17 cellular contexts compared by ENCODE assay signal in the genomic region with DNA sequence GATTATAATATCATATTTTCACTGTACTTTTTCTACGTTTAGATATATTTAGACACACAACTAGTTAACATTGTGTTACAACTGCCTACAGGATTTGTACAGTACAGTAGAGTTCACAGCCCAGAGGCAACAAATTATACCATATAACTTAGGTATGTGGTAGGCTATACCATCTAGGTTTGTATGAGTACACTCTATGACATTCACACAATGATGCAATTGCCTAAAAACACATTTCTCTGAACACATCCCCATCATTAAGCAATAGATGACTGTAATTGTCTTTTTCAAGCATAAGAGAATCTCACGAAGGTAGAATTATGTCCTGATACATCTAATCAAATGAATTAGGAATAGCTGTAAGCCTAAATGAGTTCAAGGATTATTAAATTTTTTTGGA. TPM values are rescaled to one million over a fixed set of nuclear protein-coding genes. Genes with fewer than 3 reads are reported as not detected.
DNase-seq lines count a peak whose midpoint lies in the region; ATAC-seq and TF ChIP-seq lines count a peak whose summit lies in the region.
"Had no signal": no experiment of that assay in that cellular context is flagged by ENCODE, and none has a peak within 500 bp of the region (broad histone marks: within the 10 kb centered on the region; RNA-seq: fewer than 3 reads in every experiment).

No MANE protein-coding gene starts in this region.

- no peak for DNase-seq in activated CD8-positive, alpha-beta T cell treated with anti-CD3 and anti-CD28 coated beads for 36 hours
- DNase-seq in activated CD8-positive, alpha-beta T cell treated with anti-CD3 and anti-CD28 coated beads, Interleukin-2, amount 10 ng/mL, durations not matched to agents 7 days and 5 days, result no peak
- DNase-seq in GM23248, result peak; percentile 39
- DNase-seq in IMR-90, result no peak
- peak; percentile 69 for DNase-seq in epithelial cell of esophagus (ENCODE audit: low read depth)
- DNase-seq in NCI-H524 (lab: John Stamatoyannopoulos, UW), result no peak
- no peak for DNase-seq in heart right ventricle
- DNase-seq: CD8-positive, alpha-beta T cell; COR-L47; DMS153; DMS79 treated with DMSO at 0.1 percent for 48 hours; EL; GOT3; H9 had no signal

- no peak overlapping the region for H3K14ac ChIP-seq in IMR-90 (replicated peaks; ENCODE audit: low read depth, low read length)

- H3K18ac ChIP-seq in IMR-90 (ENCODE audit: low read depth, low read length), result no peak overlapping the region

- H3K9me2 ChIP-seq in GM23248 (ENCODE audit: insufficient read depth), result peaks cover 6% of the 10 kb centered on the region; the same call in 1 of the 2 replicates

- 34 to 42% methylated on average over 2 of the region's 2 CpGs for WGBS in GM23248 (ENCODE audit: low coverage in 1 of 2, low lambda C conversion rate in 2 of 2, missing lambda C conversion rate in 2 of 2), 2 experiments
- WGBS in IMR-90 (ENCODE audit: extremely low coverage in 2 of 2, insufficient read length in 1 of 2), 2 experiments, result no CpG with 5 or more reads among the region's 2 CpGs
- 74 to 83% methylated on average over 2 of the region's 2 CpGs for WGBS in heart right ventricle, 2 donors

- no peak overlapping the region for H2BK5ac ChIP-seq in IMR-90 (ENCODE audit: low read depth, low read length, poor library complexity, severe bottlenecking)

- no peak overlapping the region for H4K8ac ChIP-seq in IMR-90 (ENCODE audit: low read depth in 2 of 2, low read length in 2 of 2)

- no peaks in the 10 kb centered on the region for H3K4me1 ChIP-seq in GM23248 (ENCODE audit: insufficient read depth)
- no peaks in the 10 kb centered on the region for H3K4me1 ChIP-seq in IMR-90 (ENCODE audit: control insufficient read depth, insufficient read depth, low read length)
- no peaks in the 10 kb centered on the region for H3K4me1 ChIP-seq in heart right ventricle
- H3K4me1 ChIP-seq: A549 had no signal

- H2AFZ ChIP-seq in GM23248 (no peak overlapping the region), IMR-90 (replicated peaks; ENCODE audit: low read length, poor library complexity) (no peak overlapping the region)

- no TSS peak for BruUV-seq in IMR-90 (replicated peaks; lab: Mats Ljungman, UMichigan)

- no peaks in the 10 kb centered on the region for H3K36me3 ChIP-seq in GM23248 (ENCODE audit: low read depth)
- H3K36me3 ChIP-seq in IMR-90 (ENCODE audit: control insufficient read depth, insufficient read depth, low read length), result no peaks in the 10 kb centered on the region
- no peaks in the 10 kb centered on the region for H3K36me3 ChIP-seq in heart right ventricle

- peaks cover 3% of the 10 kb centered on the region for H3K27me3 Mint-ChIP-seq in activated CD8-positive, alpha-beta T cell treated with anti-CD3 and anti-CD28 coated beads for 36 hours
- H3K27me3 Mint-ChIP-seq in activated CD8-positive, alpha-beta T cell treated with anti-CD3 and anti-CD28 coated beads, Interleukin-2, amount 10 ng/mL, durations not matched to agents 7 days and 5 days (ENCODE audit: low read depth), result no peaks in the 10 kb centered on the region

- CTCF ChIA-PET in activated CD8-positive, alpha-beta T cell treated with anti-CD3 and anti-CD28 coated beads for 36 hours (lab: Charles Lee), result no interaction called here
- CTCF ChIA-PET in activated CD8-positive, alpha-beta T cell treated with anti-CD3 and anti-CD28 coated beads, Interleukin-2, amount 10 ng/mL, durations not matched to agents 7 days and 5 days (lab: Charles Lee), result no interaction called here
- CTCF ChIA-PET in IMR-90 (lab: Yijun Ruan, JAX), result no interaction called here

- H3K9me3 ChIP-seq in GM23248 (ENCODE audit: low read depth) (no peaks in the 10 kb centered on the region), IMR-90 (ENCODE audit: control insufficient read depth, insufficient read depth, low read length) (no peaks in the 10 kb centered on the region), heart right ventricle (no peaks in the 10 kb centered on the region)
- H3K9me3 ChIP-seq: A549 had no signal

- peak; percentile 45 for ATAC-seq in activated CD8-positive, alpha-beta T cell treated with anti-CD3 and anti-CD28 coated beads for 36 hours
- no peak for ATAC-seq in activated CD8-positive, alpha-beta T cell treated with anti-CD3 and anti-CD28 coated beads, Interleukin-2, amount 10 ng/mL, durations not matched to agents 7 days and 5 days
- ATAC-seq in IMR-90 (ENCODE audit: low read depth), result no peak
- ATAC-seq in HG03108 (IDR thresholded peaks at IDR 0.05; ENCODE audit: unreplicated experiment), result no peak
- ATAC-seq in heart right ventricle, result no peak
- ATAC-seq: A549; CD8-positive, alpha-beta T cell had no signal

- intact Hi-C loops in activated CD8-positive, alpha-beta T cell treated with anti-CD3 and anti-CD28 coated beads for 36 hours (cut with micrococcal nuclease), result no loop called here
- intact Hi-C loops in IMR-90 (cut with micrococcal nuclease), result no loop called here
- intact Hi-C loops in heart right ventricle (cut with DNase I), result no loop called here

- H2AK9ac ChIP-seq in IMR-90 (replicated peaks; ENCODE audit: low read depth, low read length, poor library complexity), result no peak overlapping the region

- H4K91ac ChIP-seq in IMR-90 (ENCODE audit: insufficient read depth, low read depth, low read length), result no peak overlapping the region

- POLR2A ChIA-PET in activated CD8-positive, alpha-beta T cell treated with anti-CD3 and anti-CD28 coated beads for 36 hours (lab: Charles Lee), result no interaction called here
- POLR2A ChIA-PET in activated CD8-positive, alpha-beta T cell treated with anti-CD3 and anti-CD28 coated beads, Interleukin-2, amount 10 ng/mL, durations not matched to agents 7 days and 5 days (lab: Charles Lee), result no interaction called here
- POLR2A ChIA-PET in IMR-90 (lab: Charles Lee; ENCODE audit: unreplicated experiment), result no interaction called here

- no peak overlapping the region for H2BK20ac ChIP-seq in IMR-90 (ENCODE audit: low read depth, low read length)

- no peaks in the 10 kb centered on the region for H3K79me2 ChIP-seq in GM23248 (ENCODE audit: insufficient read depth)

- dilution Hi-C loops in IMR-90 (cut with HindIII; ENCODE audit: low sequenced_read_pairs, unreplicated experiment), result no loop called here

- H3K9me1 ChIP-seq in IMR-90 (ENCODE audit: insufficient read depth, low read length), result no peaks in the 10 kb centered on the region

- H3K27me3 ChIP-seq in GM23248 (replicated peaks; ENCODE audit: insufficient read depth) (0 out of 2 replicates have a peak, but pooled peaks cover 3% of the 10 kb centered on the region), IMR-90 (ENCODE audit: control insufficient read depth, insufficient read depth, low read length) (peaks cover 4% of the 10 kb centered on the region), heart right ventricle (no peaks in the 10 kb centered on the region)

- peaks cover 21% of the 10 kb centered on the region for H3K4me1 Mint-ChIP-seq in activated CD8-positive, alpha-beta T cell treated with anti-CD3 and anti-CD28 coated beads for 36 hours (ENCODE audit: low read depth)
- peaks cover 4% of the 10 kb centered on the region for H3K4me1 Mint-ChIP-seq in activated CD8-positive, alpha-beta T cell treated with anti-CD3 and anti-CD28 coated beads, Interleukin-2, amount 10 ng/mL, durations not matched to agents 7 days and 5 days (ENCODE audit: low read depth)

- H3K4me3 Mint-ChIP-seq in activated CD8-positive, alpha-beta T cell treated with anti-CD3 and anti-CD28 coated beads for 36 hours, result no peak overlapping the region
- H3K4me3 Mint-ChIP-seq in activated CD8-positive, alpha-beta T cell treated with anti-CD3 and anti-CD28 coated beads, Interleukin-2, amount 10 ng/mL, durations not matched to agents 7 days and 5 days, result no peak overlapping the region
- H3K4me3 Mint-ChIP-seq: CD14-positive monocyte; CD8-positive, alpha-beta T cell; H9 had no signal

- no peak overlapping the region for H3K56ac ChIP-seq in IMR-90 (ENCODE audit: extremely low read depth, insufficient read depth, low read length)

- H3K27ac Mint-ChIP-seq in activated CD8-positive, alpha-beta T cell treated with anti-CD3 and anti-CD28 coated beads for 36 hours, result no peak overlapping the region
- no peak overlapping the region for H3K27ac Mint-ChIP-seq in activated CD8-positive, alpha-beta T cell treated with anti-CD3 and anti-CD28 coated beads, Interleukin-2, amount 10 ng/mL, durations not matched to agents 7 days and 5 days
- H3K27ac Mint-ChIP-seq: CD14-positive monocyte; CD8-positive, alpha-beta T cell; H9 had no signal

- H3K27ac ChIP-seq in GM23248 (no peak overlapping the region), IMR-90 (ENCODE audit: insufficient read depth, low read length) (no peak overlapping the region), heart right ventricle (no peak overlapping the region)
- H3K27ac ChIP-seq: A549 had no signal

- in situ Hi-C loops in GM23248 (cut with MboI) (no loop called here), IMR-90 (cut with MboI; ENCODE audit: low sequenced_read_pairs) (no loop called here)

- H2AK5ac ChIP-seq in IMR-90 (ENCODE audit: low read depth, low read length), result no peak overlapping the region

- H3F3A ChIP-seq in GM23248 (ENCODE audit: insufficient read depth), result no peaks in the 10 kb centered on the region

- H3K36me3 Mint-ChIP-seq in activated CD8-positive, alpha-beta T cell treated with anti-CD3 and anti-CD28 coated beads for 36 hours (ENCODE audit: low read depth), result no peaks in the 10 kb centered on the region
- H3K36me3 Mint-ChIP-seq in activated CD8-positive, alpha-beta T cell treated with anti-CD3 and anti-CD28 coated beads, Interleukin-2, amount 10 ng/mL, durations not matched to agents 7 days and 5 days (ENCODE audit: low read depth), result no peaks in the 10 kb centered on the region
- H3K36me3 Mint-ChIP-seq: CD14-positive monocyte; CD8-positive, alpha-beta T cell had no signal

- H3K23ac ChIP-seq in IMR-90 (ENCODE audit: low read depth, low read length), result no peak overlapping the region

- no peaks in the 10 kb centered on the region for H4K20me1 ChIP-seq in GM23248 (ENCODE audit: insufficient read depth)
- H4K20me1 ChIP-seq in IMR-90 (ENCODE audit: insufficient read depth, low read length), result no peaks in the 10 kb centered on the region

- TF ChIP-seq RAD21 in IMR-90 (IDR thresholded peaks at IDR 0.05; ENCODE audit: low read length), result no peak

- H3K79me1 ChIP-seq in IMR-90 (ENCODE audit: low read depth in 1 of 2, low read length in 2 of 2), result no peaks in the 10 kb centered on the region

- H3K9ac ChIP-seq in GM23248 (no peak overlapping the region), IMR-90 (ENCODE audit: low read depth, low read length) (no peak overlapping the region)

- no peak overlapping the region for H2BK120ac ChIP-seq in IMR-90 (ENCODE audit: low read depth, low read length)

- no peak overlapping the region for H2BK15ac ChIP-seq in IMR-90 (ENCODE audit: low read depth, low read length)

- H3K4me2 ChIP-seq in GM23248 (ENCODE audit: unreplicated experiment) (no peak overlapping the region), IMR-90 (ENCODE audit: low read depth, low read length) (no peak overlapping the region)
- H3K4me2 ChIP-seq: A549 had no signal

- no peak overlapping the region for H3K4me3 ChIP-seq in GM23248
- H3K4me3 ChIP-seq in IMR-90 (ENCODE audit: insufficient read depth, low read depth, low read length), result no peak overlapping the region
- no peak overlapping the region for H3K4me3 ChIP-seq in epithelial cell of esophagus (ENCODE audit: low read length)
- no peak overlapping the region for H3K4me3 ChIP-seq in heart right ventricle
- H3K4me3 ChIP-seq: A549 had no signal

- no peaks in the 10 kb centered on the region for H3K9me3 Mint-ChIP-seq in activated CD8-positive, alpha-beta T cell treated with anti-CD3 and anti-CD28 coated beads for 36 hours
- no peaks in the 10 kb centered on the region for H3K9me3 Mint-ChIP-seq in activated CD8-positive, alpha-beta T cell treated with anti-CD3 and anti-CD28 coated beads, Interleukin-2, amount 10 ng/mL, durations not matched to agents 7 days and 5 days (ENCODE audit: insufficient read depth)
- H3K9me3 Mint-ChIP-seq: CD8-positive, alpha-beta T cell had no signal

- no peak overlapping the region for H4K5ac ChIP-seq in IMR-90 (ENCODE audit: low read depth, low read length)

- H3K4ac ChIP-seq in IMR-90 (ENCODE audit: low read depth, low read length), result no peak overlapping the region

- TF ChIP-seq CTCF in activated CD8-positive, alpha-beta T cell treated with anti-CD3 and anti-CD28 coated beads for 36 hours (IDR thresholded peaks at IDR 0.05), result no peak
- TF ChIP-seq CTCF in IMR-90 (conservative IDR thresholded peaks at IDR 0.05; ENCODE audit: low read depth, low read length), result no peak
- no peak for TF ChIP-seq CTCF in epithelial cell of esophagus (IDR thresholded peaks at IDR 0.05; ENCODE audit: insufficient read depth, low read depth, low read length, missing control alignments)
- TF ChIP-seq CTCF in heart right ventricle (IDR thresholded peaks at IDR 0.05), result no peak

- no peak for TF ChIP-seq POLR2A in IMR-90 (IDR thresholded peaks at IDR 0.05; ENCODE audit: low read depth, low read length)

RNA-seq across cellular contexts. Expression of a gene that starts 12.3 kb away (rescaled TPM):
- total RNA-seq in activated CD8-positive, alpha-beta T cell treated with anti-CD3 and anti-CD28 coated beads for 36 hours, result 1 to 10 TPM; 2.0 to 2.3 TPM
- 1 to 10 TPM; 5.5 to 5.6 TPM for total RNA-seq in activated CD8-positive, alpha-beta T cell treated with anti-CD3 and anti-CD28 coated beads, Interleukin-2, amount 10 ng/mL, durations not matched to agents 7 days and 5 days
- total RNA-seq in GM23248 (2014; rRNA removed; shearing (Covaris generic)), result 9.9 and 10.5 TPM in 2 replicates
- 7.2 and 7.6 TPM in 2 replicates for polyA plus RNA-seq in GM23248 (2016; fragmentation: Nextera tagmentation; extraction: Ambion mirVana)
- total RNA-seq in IMR-90 (2012; rRNA removed), result 12.4 and 16.4 TPM in 2 replicates
- polyA plus RNA-seq in IMR-90 (2012; rRNA removed), result 3.9 and 5.6 TPM in 2 replicates
- 1.1 and 1.7 TPM in 2 replicates for polyA plus RNA-seq in IMR-90 (2012; cell fraction: cytosol; rRNA removed)
- polyA plus RNA-seq in IMR-90 (2012; cell fraction: nucleus; rRNA removed; ENCODE audit: low replicate concordance), result 1.4 and 2.4 TPM in 2 replicates
- total RNA-seq in heart right ventricle, result 1 to 10 TPM; 1.2 to 2.8 (median 2.0) TPM
- 1 to 10 TPM; 1.2 to 1.3 TPM for polyA plus RNA-seq in heart right ventricle

RNA-seq across cellular contexts. Expression of a gene that starts 42.0 kb away (rescaled TPM):
- 1 to 10 TPM; 4.5 to 6.0 TPM for total RNA-seq in activated CD8-positive, alpha-beta T cell treated with anti-CD3 and anti-CD28 coated beads for 36 hours
- total RNA-seq in activated CD8-positive, alpha-beta T cell treated with anti-CD3 and anti-CD28 coated beads, Interleukin-2, amount 10 ng/mL, durations not matched to agents 7 days and 5 days, result 1 to 10 TPM; 4.5 to 4.7 TPM
- total RNA-seq in GM23248 (2014; rRNA removed; shearing (Covaris generic)), result 6.6 and 7.8 TPM in 2 replicates
- polyA plus RNA-seq in GM23248 (2016; fragmentation: Nextera tagmentation; extraction: Ambion mirVana), result 5.3 and 5.5 TPM in 2 replicates
- total RNA-seq in IMR-90 (2012; rRNA removed), result 22.0 and 25.3 TPM in 2 replicates
- 9.5 and 13.1 TPM in 2 replicates for polyA plus RNA-seq in IMR-90 (2012; rRNA removed)
- polyA plus RNA-seq in IMR-90 (2012; cell fraction: cytosol; rRNA removed), result 4.8 and 5.0 TPM in 2 replicates
- 11.9 and 44.5 TPM in 2 replicates for polyA plus RNA-seq in IMR-90 (2012; cell fraction: nucleus; rRNA removed; ENCODE audit: low replicate concordance)
- total RNA-seq in heart right ventricle, result 10 to 100 TPM in 9 of 10 donors, 1 to 10 TPM in 1; 6.7 to 18.4 (median 14.9) TPM
- polyA plus RNA-seq in heart right ventricle, result 10 to 100 TPM in 1 of 2 donors, 1 to 10 TPM in 1; 2.4 to 12.1 TPM

Comparison
In these comparisons a context has a peak if more than half of its experiments do, and no peak if none do; other contexts are left out.
1. DNase-seq: peak in GM23248 (single experiment) and epithelial cell of esophagus (single experiment); none in activated CD8-positive, alpha-beta T cell treated with anti-CD3 and anti-CD28 coated beads for 36 hours (single experiment), activated CD8-positive, alpha-beta T cell treated with anti-CD3 and anti-CD28 coated beads, Interleukin-2, amount 10 ng/mL, durations not matched to agents 7 days and 5 days (single experiment), IMR-90 (single experiment), NCI-H524 (0 of 2) and heart right ventricle (0 of 2).